ENCODE assay signal across 15 cellular contexts in the genomic region with DNA sequence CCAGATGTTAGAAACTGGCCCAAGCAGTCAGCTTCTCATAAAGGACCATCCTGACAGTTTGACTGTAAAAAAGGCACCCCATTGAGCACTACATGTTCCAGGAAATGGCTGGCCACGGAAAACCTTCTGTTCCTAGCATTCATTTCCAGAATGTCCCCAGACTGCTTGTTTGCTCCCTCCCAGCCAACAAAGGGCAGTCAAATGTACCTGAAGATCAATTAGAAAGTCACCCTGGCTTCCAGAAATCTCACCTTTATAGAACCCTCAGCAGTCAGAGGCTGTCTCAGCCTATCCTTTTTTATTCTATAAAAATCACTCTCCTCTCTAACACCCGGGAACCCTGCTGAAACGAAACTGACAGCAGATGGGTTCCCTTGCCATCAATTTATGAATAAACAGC. TPM values are rescaled to one million over a fixed set of nuclear protein-coding genes. Genes with fewer than 3 reads are reported as not detected.
DNase-seq lines count a peak whose midpoint lies in the region; ATAC-seq, FAIRE-seq and TF ChIP-seq lines count a peak whose summit lies in the region.
"Had no signal": no experiment of that assay in that cellular context is flagged by ENCODE, and none has a peak within 500 bp of the region (broad histone marks: within the 10 kb centered on the region; RNA-seq: fewer than 3 reads in every experiment).

No MANE protein-coding gene starts in this region.

- H3K4me1 Mint-ChIP-seq in chondrocyte (ENCODE audit: low read depth) (peaks cover 28% of the 10 kb centered on the region), mesothelial cell of epicardium (peaks cover 35% of the 10 kb centered on the region)

- no peak for FAIRE-seq in small intestine (lab: Jason Lieb, UNC)
- FAIRE-seq: A204.1 had no signal

- WGBS in tibial nerve, 2 donors, result 18 to 25% methylated on average over 3 of the region's 3 CpGs
- 41 to 53% (median 47%) methylated on average over 3 of the region's 3 CpGs for WGBS in small intestine, 3 donors

- DNase-seq in DMS53 (lab: John Stamatoyannopoulos, UW) (peak; percentile 43), DMS53 treated with DMSO at 0.1 percent for 48 hours (lab: John Stamatoyannopoulos, UW; ENCODE audit: unreplicated experiment) (no peak), chondrocyte (ENCODE audit: low spot score) (no peak), mesothelial cell of epicardium (ENCODE audit: low spot score in 2 of 2, unreplicated experiment in 2 of 2) (no peak), tibial nerve (ENCODE audit: low spot score in 2 of 2) (no peak), small intestine (no peak)
- no peak for DNase-seq in activated effector memory CD4-positive, alpha-beta T cell treated with Interleukin-2 at 50 U/mL for 16 hours
- DNase-seq: activated T-cell treated with anti-CD3 and anti-CD28 coated beads, Interleukin-2, amount 50 U/mL, for 48 hours; KG1; NCI-H524 treated with DMSO at 0.1 percent for 48 hours; stimulated activated naive CD4-positive, alpha-beta T cell treated with Interleukin-2 at 50 U/mL for 16 hours had no signal

- no peak for ATAC-seq in GM18520 (IDR thresholded peaks at IDR 0.05; ENCODE audit: unreplicated experiment)

- TF ChIP-seq POLR2A in tibial nerve (IDR thresholded peaks at IDR 0.05), result no peak

- peaks cover 3% of the 10 kb centered on the region for H3K9me3 Mint-ChIP-seq in chondrocyte (ENCODE audit: low read depth)
- peaks cover 3% of the 10 kb centered on the region for H3K9me3 Mint-ChIP-seq in mesothelial cell of epicardium
- H3K9me3 Mint-ChIP-seq: T-helper 1 cell treated with Interleukin-12 subunit alpha and Interleukin-12 subunit beta and Interleukin-4 antibody, amounts not matched to agents 30 μg/mL and 1 μg/mL, for 36 hours had no signal

- H3K36me3 Mint-ChIP-seq in chondrocyte (ENCODE audit: low read depth) (no peaks in the 10 kb centered on the region), mesothelial cell of epicardium (no peaks in the 10 kb centered on the region)

- no peak for TF ChIP-seq CTCF in chondrocyte (IDR thresholded peaks at IDR 0.05)
- TF ChIP-seq CTCF in mesothelial cell of epicardium (IDR thresholded peaks at IDR 0.05; ENCODE audit: unreplicated experiment), result no peak
- TF ChIP-seq CTCF in tibial nerve (IDR thresholded peaks at IDR 0.05), result no peak

- H3K9me3 ChIP-seq in tibial nerve (no peaks in the 10 kb centered on the region), small intestine (ENCODE audit: control insufficient read depth, low read depth) (no peaks in the 10 kb centered on the region)

- H3K27ac ChIP-seq in tibial nerve, result peak overlapping the region; percentile 73 to 92 (median 82)
- H3K27ac ChIP-seq in small intestine (ENCODE audit: low read depth in 1 of 2, low read length in 1 of 2), result peak overlapping the region in 1 of 2 donors; percentile 80

- no peak for TF ChIP-seq EP300 in tibial nerve (IDR thresholded peaks at IDR 0.05)

- H3K27me3 ChIP-seq in tibial nerve (no peaks in the 10 kb centered on the region), small intestine (ENCODE audit: control insufficient read depth in 2 of 2, insufficient read depth in 2 of 2, low read length in 2 of 2) (no peaks in the 10 kb centered on the region)

- H3K36me3 ChIP-seq in tibial nerve (no peaks in the 10 kb centered on the region), small intestine (ENCODE audit: control insufficient read depth in 2 of 2, insufficient read depth in 2 of 2, low read length in 2 of 2) (no peaks in the 10 kb centered on the region)

- peaks cover 0 to 22% (median 14%) of the 10 kb centered on the region in 4 donors for H3K4me1 ChIP-seq in tibial nerve
- no peaks in the 10 kb centered on the region for H3K4me1 ChIP-seq in small intestine (ENCODE audit: control insufficient read depth in 2 of 2, insufficient read depth in 1 of 2, low read depth in 1 of 2, low read length in 1 of 2)

- H3K4me3 Mint-ChIP-seq in chondrocyte (ENCODE audit: unreplicated experiment), result peak overlapping the region; percentile 5
- H3K4me3 Mint-ChIP-seq in mesothelial cell of epicardium, result no peak overlapping the region
- H3K4me3 Mint-ChIP-seq: T-helper 1 cell treated with Interleukin-12 subunit alpha and Interleukin-12 subunit beta and Interleukin-4 antibody, amounts not matched to agents 30 μg/mL and 1 μg/mL, for 36 hours had no signal

- H3K27me3 Mint-ChIP-seq in chondrocyte (ENCODE audit: low read depth) (no peaks in the 10 kb centered on the region), mesothelial cell of epicardium (ENCODE audit: low read depth) (peaks cover 4% of the 10 kb centered on the region)

- peak overlapping the region; percentile 81 for H3K27ac Mint-ChIP-seq in chondrocyte (ENCODE audit: unreplicated experiment)
- peak overlapping the region; percentile 91 for H3K27ac Mint-ChIP-seq in mesothelial cell of epicardium
- H3K27ac Mint-ChIP-seq: T-helper 1 cell treated with Interleukin-12 subunit alpha and Interleukin-12 subunit beta and Interleukin-4 antibody, amounts not matched to agents 30 μg/mL and 1 μg/mL, for 36 hours had no signal

- H3K4me3 ChIP-seq in tibial nerve (peak overlapping the region in 3 of 4 donors; percentile 5 to 16 (median 13)), small intestine (ENCODE audit: low read depth in 1 of 2, low read length in 2 of 2) (no peak overlapping the region)

RNA-seq across cellular contexts. Expression of a gene that starts 0.8 kb away (rescaled TPM):
- total RNA-seq in chondrocyte, result 0.39 TPM in 1 of 3 replicates, not detected in the others
- not detected in 3 replicates for total RNA-seq in mesothelial cell of epicardium
- 1 to 10 TPM; 2.1 to 3.1 (median 2.3) TPM for total RNA-seq in tibial nerve
- not detected for polyA plus RNA-seq in small intestine
- total RNA-seq: kidney epithelial cell had no signal

Comparison
In these comparisons a context has a peak if more than half of its experiments do, and no peak if none do; other contexts are left out.
1. H3K4me3 ChIP-seq: peak in tibial nerve (3 of 4); none in small intestine (0 of 2).